20 cellular contexts compared by ENCODE assay signal in the genomic region with DNA sequence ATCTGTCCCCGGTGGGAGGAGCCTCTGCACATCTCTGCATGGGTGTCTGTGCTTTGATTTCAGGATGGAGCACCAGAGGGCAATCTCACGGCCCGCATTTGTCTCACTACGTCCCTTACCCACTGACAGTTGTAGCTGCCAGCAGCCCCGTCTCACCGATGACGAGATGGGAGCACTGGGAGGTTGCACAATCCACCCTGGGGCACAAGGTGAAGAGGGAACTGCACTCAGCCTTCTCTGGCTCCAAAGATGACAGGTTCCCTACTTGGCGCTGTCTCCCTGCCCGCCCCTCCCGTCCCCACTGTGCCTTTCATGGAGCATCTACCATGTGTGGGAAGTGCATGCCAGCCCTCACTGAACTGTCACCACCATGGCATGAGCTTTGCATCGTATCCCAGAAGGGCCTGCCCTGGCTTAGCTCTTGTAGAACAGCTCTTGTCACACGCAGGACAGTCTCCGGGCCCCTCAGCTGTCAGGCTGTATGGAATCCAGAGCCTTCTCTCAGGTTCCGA.
DNase-seq lines count a peak whose midpoint lies in the region; ATAC-seq, FAIRE-seq and TF ChIP-seq lines count a peak whose summit lies in the region.
"Had no signal": no experiment of that assay in that cellular context is flagged by ENCODE, and none has a peak within 500 bp of the region (broad histone marks: within the 10 kb centered on the region; RNA-seq: fewer than 3 reads in every experiment).

No MANE protein-coding gene starts in this region.

- H3K4me3 ChIP-seq in H1 (ENCODE audit: extremely low read depth in 1 of 4, insufficient read depth in 2 of 4, low read depth in 3 of 4, low read length in 4 of 4), result no peak overlapping the region
- H3K4me3 ChIP-seq: cardiac muscle cell, right lobe of liver, SJSA1 had no signal

- H3K4me1 ChIP-seq in H1 (replicated peaks in 1 of 4; ENCODE audit: control insufficient read depth in 3 of 4, insufficient read depth in 4 of 4, low read length in 3 of 4), result peaks cover 3 to 10% (median 7%) of the 10 kb centered on the region in 4 experiments; a peak in 6 of 7 replicates
- H3K4me1 ChIP-seq: right lobe of liver, SJSA1 had no signal

- no peaks in the 10 kb centered on the region for H3K23me2 ChIP-seq in H1 (ENCODE audit: low read depth, low read length)

- H3K36me3 Mint-ChIP-seq in nephron (ENCODE audit: low read depth), result no peaks in the 10 kb centered on the region
- H3K36me3 Mint-ChIP-seq: activated CD8-positive, alpha-beta memory T cell treated with anti-CD3 and anti-CD28 coated beads, Interleukin-2, amount 10 ng/mL, durations not matched to agents 7 days and 5 days had no signal

- no peak overlapping the region for H2BK15ac ChIP-seq in H1 (ENCODE audit: low read length)

- ATAC-seq in HG03135 (IDR thresholded peaks at IDR 0.05; ENCODE audit: unreplicated experiment), result no peak
- no peak for ATAC-seq in GM18511 (IDR thresholded peaks at IDR 0.05; ENCODE audit: unreplicated experiment)
- ATAC-seq: activated CD4-positive, alpha-beta T cell treated with anti-CD3 and anti-CD28 coated beads for 36 hours; activated CD8-positive, alpha-beta memory T cell treated with anti-CD3 and anti-CD28 coated beads, Interleukin-2, amount 10 ng/mL, durations not matched to agents 7 days and 5 days had no signal

- no peaks in the 10 kb centered on the region; a peak in 1 of 7 replicates for H3K27me3 ChIP-seq in H1 (replicated peaks in 1 of 4; ENCODE audit: control insufficient read depth in 3 of 4, extremely low read depth in 1 of 4, insufficient read depth in 3 of 4, low read length in 3 of 4)
- H3K27me3 ChIP-seq: cardiac muscle cell, right lobe of liver had no signal

- TF ChIP-seq CTCF in H1 (IDR thresholded peaks at IDR 0.05; ENCODE audit: control extremely low read depth in 1 of 3, insufficient read depth in 1 of 3, low read depth in 1 of 3, low read length in 3 of 3) (no peak), nephron (IDR thresholded peaks at IDR 0.05; ENCODE audit: unreplicated experiment in 3 of 3) (no peak)

- no peaks in the 10 kb centered on the region for H3K36me3 ChIP-seq in H1 (ENCODE audit: control insufficient read depth in 2 of 4, insufficient read depth in 4 of 4, low read length in 3 of 4)
- H3K36me3 ChIP-seq: cardiac muscle cell, right lobe of liver, SJSA1 had no signal

- no peak overlapping the region for H2BK12ac ChIP-seq in H1 (ENCODE audit: low read depth, low read length)

- no peak overlapping the region for H3K23ac ChIP-seq in H1 (ENCODE audit: insufficient read length)

- no peak overlapping the region; the same call in 1 of the 2 replicates for H4K8ac ChIP-seq in H1 (ENCODE audit: extremely low read depth, insufficient read depth, low read length)

- H3K79me1 ChIP-seq in H1 (ENCODE audit: low read depth, low read length), result no peaks in the 10 kb centered on the region

- no peak overlapping the region for H3K56ac ChIP-seq in H1 (replicated peaks; ENCODE audit: insufficient read length, low read depth, low read length)

- FAIRE-seq in H1 (lab: Jason Lieb, UNC), result no peak

- no peaks in the 10 kb centered on the region for H3K79me2 ChIP-seq in H1 (ENCODE audit: control insufficient read depth in 1 of 2, insufficient read depth in 2 of 2, low read length in 2 of 2)

- H2AK5ac ChIP-seq in H1 (ENCODE audit: low read depth, low read length), result no peak overlapping the region

- CTCF ChIA-PET in H1 (lab: Charles Lee; ENCODE audit: partially characterized antibody), result interaction anchor here (1.3 to 2.8 kb wide), 3 partner anchors 161 to 278 kb away, joined by 3 to 8 read pairs (median 3); no protein-coding TSS in a partner anchor

- no peak overlapping the region for H3K27ac ChIP-seq in H1 (ENCODE audit: low read depth, low read length)
- H3K27ac ChIP-seq: cardiac muscle cell, right lobe of liver, SJSA1 had no signal

- no peaks in the 10 kb centered on the region for H3K9me3 ChIP-seq in H1 (ENCODE audit: insufficient read depth in 2 of 2, low read depth in 1 of 2, low read length in 1 of 2)
- H3K9me3 ChIP-seq: right lobe of liver, SJSA1 had no signal

- no peak for TF ChIP-seq POLR2A in H1 (IDR thresholded peaks at IDR 0.05; ENCODE audit: control extremely low read depth in 1 of 2, low read depth in 2 of 2, low read length in 2 of 2)

- 88% methylated on average over 14 of the region's 14 CpGs; no CpG with 5 or more reads in 1 of the 2 experiments for WGBS in H1 (ENCODE audit: extremely low coverage in 1 of 2, insufficient coverage in 1 of 2, insufficient read length in 1 of 2, insufficient replicate concordance in 2 of 2, low coverage in 1 of 2, low lambda C conversion rate in 2 of 2, missing lambda C conversion rate in 1 of 2), 2 experiments

- H3K4ac ChIP-seq in H1 (replicated peaks; ENCODE audit: insufficient read length, low read depth, low read length), result no peak overlapping the region

- no peak overlapping the region for H3K4me2 ChIP-seq in H1 (ENCODE audit: insufficient read depth in 1 of 2, low read depth in 2 of 2, low read length in 2 of 2)

- TF ChIP-seq EP300 in H1 (IDR thresholded peaks at IDR 0.05; ENCODE audit: borderline replicate concordance in 1 of 2, low read depth in 2 of 2, low read length in 2 of 2), result no peak

- no peak overlapping the region for H4K5ac ChIP-seq in H1 (ENCODE audit: insufficient read length, low read depth, low read length)

- H4K20me1 ChIP-seq in H1 (replicated peaks in 1 of 2; ENCODE audit: control insufficient read depth in 1 of 2, insufficient read depth in 2 of 2, low read length in 2 of 2), result no peaks in the 10 kb centered on the region

- POLR2A ChIA-PET in H1 (lab: Charles Lee; ENCODE audit: partially characterized antibody), result no interaction called here

- H2BK120ac ChIP-seq in H1 (replicated peaks; ENCODE audit: low read depth, low read length), result no peak overlapping the region

- H2BK5ac ChIP-seq in H1 (ENCODE audit: low read depth, low read length), result 0 out of 2 replicates have a peak overlapping the region, but pooled peaks have one; percentile 18

- no peak overlapping the region for H2AFZ ChIP-seq in H1 (ENCODE audit: low read length)

- H3K18ac ChIP-seq in H1 (ENCODE audit: extremely low read depth, low read length), result no peak overlapping the region

- H3K27me3 Mint-ChIP-seq in nephron (ENCODE audit: low read depth), result peaks cover 24% of the 10 kb centered on the region

- no peak overlapping the region for H3K9ac ChIP-seq in H1 (replicated peaks in 1 of 4; ENCODE audit: extremely low read depth in 1 of 4, low read depth in 3 of 4, low read length in 3 of 4)

- no peak overlapping the region for H3K4me3 Mint-ChIP-seq in nephron
- H3K4me3 Mint-ChIP-seq: activated CD4-positive, alpha-beta T cell treated with anti-CD3 and anti-CD28 coated beads for 36 hours; activated CD8-positive, alpha-beta memory T cell treated with anti-CD3 and anti-CD28 coated beads, Interleukin-2, amount 10 ng/mL, durations not matched to agents 7 days and 5 days had no signal

- no peak overlapping the region for H2BK20ac ChIP-seq in H1 (ENCODE audit: low read length)

- H3K4me1 Mint-ChIP-seq in nephron, result peaks cover 43% of the 10 kb centered on the region
- H3K4me1 Mint-ChIP-seq: activated CD4-positive, alpha-beta T cell treated with anti-CD3 and anti-CD28 coated beads for 36 hours; activated CD8-positive, alpha-beta memory T cell treated with anti-CD3 and anti-CD28 coated beads, Interleukin-2, amount 10 ng/mL, durations not matched to agents 7 days and 5 days had no signal

- H3K27ac Mint-ChIP-seq in nephron, result peak overlapping the region in 2 of 3 experiments; percentile 31 to 59
- H3K27ac Mint-ChIP-seq: activated CD4-positive, alpha-beta T cell treated with anti-CD3 and anti-CD28 coated beads for 36 hours; activated CD8-positive, alpha-beta memory T cell treated with anti-CD3 and anti-CD28 coated beads, Interleukin-2, amount 10 ng/mL, durations not matched to agents 7 days and 5 days had no signal

- no peak overlapping the region for H4K91ac ChIP-seq in H1 (replicated peaks; ENCODE audit: insufficient read length, low read length)

- DNase-seq in AG20443 (ENCODE audit: low spot score) (peak; percentile 33), NOMO-1 treated with dmso at 0.1 percent for 144 hours (lab: John Stamatoyannopoulos, UW; ENCODE audit: unreplicated experiment) (peak; percentile 16), H1 (ENCODE audit: low read depth in 1 of 2, low spot score in 2 of 2) (no peak), NCI-H187 (lab: John Stamatoyannopoulos, UW) (no peak)
- DNase-seq in stimulated activated CD8-positive, alpha-beta memory T cell treated with anti-CD3 and anti-CD28 coated beads, Interleukin-4, amount 100 ng/mL, for 48 hours, result no peak
- DNase-seq: activated CD4-positive, alpha-beta T cell treated with anti-CD3 and anti-CD28 coated beads for 36 hours; activated CD8-positive, alpha-beta memory T cell treated with anti-CD3 and anti-CD28 coated beads, Interleukin-2, amount 10 ng/mL, durations not matched to agents 7 days and 5 days; effector CD4-positive, alpha-beta T cell; KG1; NCI-H1417 treated with DMSO at 0.1 percent for 48 hours; NCI-H2171; NK-92 treated with Interleukin-12 subunit alpha and Interleukin-12 subunit beta, amount 100 ng/mL, for 24 hours; right lobe of liver; stimulated activated CD4-positive, alpha-beta T cell treated with anti-CD3 and anti-CD28 coated beads, Interleukin-2, amount 100 ng/mL, for 24 hours; T1000 had no signal

- H3K9me3 Mint-ChIP-seq in nephron, result no peaks in the 10 kb centered on the region

- no peak overlapping the region for H3K14ac ChIP-seq in H1 (ENCODE audit: insufficient read length)

- no peak for TF ChIP-seq RAD21 in H1 (IDR thresholded peaks at IDR 0.05 in 1 of 2, conservative IDR thresholded peaks at IDR 0.05 in 1 of 2; ENCODE audit: low read depth in 2 of 2, low read length in 2 of 2)

TF ChIP-seq in H1, 55 proteins besides CTCF, POLR2A, EP300 and RAD21:
- no peak for TF ChIP-seq SIN3A (conservative IDR thresholded peaks at IDR 0.05 in 1 of 2, IDR thresholded peaks at IDR 0.05 in 1 of 2; ENCODE audit: low read depth in 1 of 2, low read length in 2 of 2)
- 0 out of 2 replicates have a peak, but pooled peaks have one; percentile 13 for TF ChIP-seq CEBPB (IDR thresholded peaks at IDR 0.05; ENCODE audit: low read depth, low read length)
- no peak for TF ChIP-seq ASH2L (IDR thresholded peaks at IDR 0.05; ENCODE audit: low read length)
TF ChIP-seq in H1: peak in this region for 1.

Comparison
In these comparisons a context has a peak if more than half of its experiments do, and no peak if none do; other contexts are left out.
1. DNase-seq: peak in AG20443 (single experiment) and NOMO-1 treated with dmso at 0.1 percent for 144 hours (single experiment); none in H1 (0 of 2), stimulated activated CD8-positive, alpha-beta memory T cell treated with anti-CD3 and anti-CD28 coated beads, Interleukin-4, amount 100 ng/mL, for 48 hours (single experiment) and NCI-H187 (0 of 2).